In genomic region chr1:149811890-149812829, GRCh38 we compare ENCODE assay signal across 8 cellular contexts. TPM values are rescaled to one million over a fixed set of nuclear protein-coding genes. Genes with fewer than 3 reads are reported as not detected.
DNase-seq lines count a peak whose midpoint lies in the region; ATAC-seq lines count a peak whose summit lies in the region.
"Not testable (repeated sequence)": the region's sequence is repeated elsewhere in the genome, so short reads cannot be mapped to it uniquely, and the experiment has no call there.

No MANE protein-coding gene starts in this region.

- 0% methylated on average over 32 to 44 of the region's 55 CpGs for WGBS in esophagus, 2 donors

- not testable (repeated sequence) for H3K36me3 ChIP-seq in esophagus (ENCODE audit: control insufficient read depth in 2 of 2, insufficient read depth in 2 of 2, low read length in 1 of 2); muscle layer of colon (ENCODE audit: insufficient read depth, low read length)

- not testable (repeated sequence) for H3K27me3 ChIP-seq in esophagus (ENCODE audit: control insufficient read depth in 1 of 2, insufficient read depth in 2 of 2, low read length in 2 of 2); muscle layer of colon (ENCODE audit: control insufficient read depth in 1 of 2, insufficient read depth in 2 of 2, low read length in 2 of 2)

- H3K27ac ChIP-seq in esophagus (ENCODE audit: low read depth in 2 of 2, low read length in 1 of 2) (peak overlapping the region; percentile 81 to 83), muscle layer of colon (ENCODE audit: low read depth, low read length) (peak overlapping the region; percentile 75)

- H3K9me3 ChIP-seq in esophagus (ENCODE audit: control insufficient read depth in 2 of 2, insufficient read depth in 1 of 2, low read depth in 1 of 2, low read length in 1 of 2); muscle layer of colon (ENCODE audit: low read length): not testable (repeated sequence)

- H3K4me3 ChIP-seq in Jurkat, Clone E6-1 (ENCODE audit: low read length) = peak overlapping the region; percentile 47
- H3K4me3 ChIP-seq in esophagus (ENCODE audit: low read depth in 1 of 2, low read length in 2 of 2) (peak overlapping the region; percentile 37 to 40), muscle layer of colon (ENCODE audit: low read depth in 1 of 2, low read length in 2 of 2) (peak overlapping the region; percentile 27 to 55)

- H3K4me1 ChIP-seq in esophagus (ENCODE audit: control insufficient read depth in 2 of 2, insufficient read depth in 2 of 2, low read length in 1 of 2); muscle layer of colon (ENCODE audit: insufficient read depth, low read length): not testable (repeated sequence)

- not testable (repeated sequence) for H3K9ac ChIP-seq in muscle layer of colon (ENCODE audit: low read length)

- DNase-seq in DMS114 treated with DMSO at 0.1 percent for 48 hours (lab: John Stamatoyannopoulos, UW; ENCODE audit: unreplicated experiment) = peak; percentile 97
- DNase-seq in Jurkat, Clone E6-1 (ENCODE audit: low read depth, low spot score) = peak; percentile 96
- peak; percentile 63 for DNase-seq in OCI-M2 (lab: John Stamatoyannopoulos, UW; ENCODE audit: unreplicated experiment)
- DNase-seq in activated T-cell treated with anti-CD3 and anti-CD28 coated beads for 48 hours (ENCODE audit: low read depth) = peak; percentile 64
- DNase-seq in stimulated activated CD8-positive, alpha-beta memory T cell treated with anti-CD3 and anti-CD28 coated beads, Interleukin-4, amount 100 ng/mL, for 4 hours (ENCODE audit: low read depth in 2 of 2, low spot score in 1 of 2) = peak; percentile 56 to 62

- peak; percentile 78 for ATAC-seq in GM21619 (IDR thresholded peaks at IDR 0.05; ENCODE audit: unreplicated experiment)

RNA-seq across cellular contexts. Expression of gene FCGR1A, which starts 29.7 kb away (rescaled TPM):
- not detected for polyA plus RNA-seq in Jurkat, Clone E6-1 (2012; ENCODE audit: insufficient read depth, insufficient read length)
- under 1 TPM; 0.92 to 1.00 TPM for polyA plus RNA-seq in esophagus

Comparison
In these comparisons a context has a peak if more than half of its experiments do, and no peak if none do; other contexts are left out.
1. Peak in every context shown above with its lines: DNase-seq, ATAC-seq, H3K4me3 ChIP-seq and H3K27ac ChIP-seq.